ENCODE assay signal across 9 cellular contexts in genomic region chr3:183085634-183086390, GRCh38. TPM values are rescaled to one million over a fixed set of nuclear protein-coding genes. Genes with fewer than 3 reads are reported as not detected.
DNase-seq lines count a peak whose midpoint lies in the region; ATAC-seq, FAIRE-seq and TF ChIP-seq lines count a peak whose summit lies in the region.
"Had no signal": no experiment of that assay in that cellular context is flagged by ENCODE, and none has a peak within 500 bp of the region (broad histone marks: within the 10 kb centered on the region; RNA-seq: fewer than 3 reads in every experiment).

No MANE protein-coding gene starts in this region.

- no peaks in the 10 kb centered on the region for H3K9me3 Mint-ChIP-seq in neural progenitor cell
- H3K9me3 Mint-ChIP-seq: central memory CD8-positive, alpha-beta T cell had no signal

- H3K4me1 ChIP-seq in KMS-11 (ENCODE audit: low read depth, poor library complexity, severe bottlenecking) (no peaks in the 10 kb centered on the region), GM12878 (ENCODE audit: control insufficient read depth, insufficient read depth, low read length) (no peaks in the 10 kb centered on the region), neural progenitor cell (no peaks in the 10 kb centered on the region)

- RAD21 ChIA-PET in GM12878 (lab: Charles Lee; ENCODE audit: unreplicated experiment), result interaction anchor here (0.8 to 1.4 kb wide), 4 partner anchors 13 to 473 kb away, joined by 3 to 7 read pairs (median 4); partner anchors contain the start of gene MCCC1

- H3K4me3 ChIP-seq in KMS-11 (IDR thresholded peaks at IDR 0.05; ENCODE audit: insufficient read depth, low read depth, low read length) (no peak overlapping the region), GM12878 (no peak overlapping the region), neural progenitor cell (no peak overlapping the region)

- H3K36me3 ChIP-seq in KMS-11 (ENCODE audit: insufficient read depth) (peaks cover 6% of the 10 kb centered on the region; the same call in 1 of the 2 replicates), GM12878 (ENCODE audit: control insufficient read depth in 2 of 2, insufficient read depth in 2 of 2, low read length in 1 of 2) (peaks cover 6 to 30% of the 10 kb centered on the region in 2 experiments), neural progenitor cell (peaks cover 4% of the 10 kb centered on the region)

- no peak overlapping the region for H3K9ac ChIP-seq in KMS-11
- no peak overlapping the region for H3K9ac ChIP-seq in GM12878 (ENCODE audit: control insufficient read depth, insufficient read depth, low read length)
- H3K9ac ChIP-seq in neural progenitor cell, result no peak overlapping the region

- peak; percentile 54 for ATAC-seq in GM12878
- no peak for ATAC-seq in GM21515 (IDR thresholded peaks at IDR 0.05; ENCODE audit: unreplicated experiment)
- ATAC-seq in HG02759 (IDR thresholded peaks at IDR 0.05; ENCODE audit: unreplicated experiment), result no peak
- ATAC-seq in GM21423 (IDR thresholded peaks at IDR 0.05; ENCODE audit: unreplicated experiment), result no peak

- H3K27ac ChIP-seq in KMS-11, result no peak overlapping the region
- no peak overlapping the region for H3K27ac ChIP-seq in GM12878 (ENCODE audit: control insufficient read depth, insufficient read depth)
- no peak overlapping the region for H3K27ac ChIP-seq in neural progenitor cell

- 79% methylated on average over 9 of the region's 9 CpGs for WGBS in GM12878 (ENCODE audit: insufficient coverage, insufficient replicate concordance, low lambda C conversion rate, missing lambda C conversion rate)

- CTCF ChIA-PET in GM12878 (lab: Yijun Ruan, JAX), result interaction anchor here (0.6 to 6.9 kb wide), 34 partner anchors 8 to 371 kb away, joined by 3 to 79 read pairs (median 4); partner anchors contain the start of gene MCCC1

- peaks cover 3% of the 10 kb centered on the region for H3K9me3 ChIP-seq in GM12878 (replicated peaks; ENCODE audit: control insufficient read depth, insufficient read depth, low read length)
- peaks cover 1% of the 10 kb centered on the region for H3K9me3 ChIP-seq in neural progenitor cell (ENCODE audit: low read depth)

- H2AFZ ChIP-seq in KMS-11 (ENCODE audit: low read depth), result no peak overlapping the region
- H2AFZ ChIP-seq in GM12878 (ENCODE audit: control insufficient read depth, low read depth, low read length), result no peak overlapping the region
- H2AFZ ChIP-seq in neural progenitor cell (replicated peaks), result no peak overlapping the region

- TF ChIP-seq POLR2A in GM12878 (IDR thresholded peaks at IDR 0.05; ENCODE audit: low read depth, low read length), result no peak

- in situ Hi-C loops in GM12878 (cut with MboI), result no loop called here

- no peaks in the 10 kb centered on the region for H3K4me1 Mint-ChIP-seq in neural progenitor cell

- H4K20me1 ChIP-seq in KMS-11 (ENCODE audit: insufficient read depth) (no peaks in the 10 kb centered on the region), GM12878 (ENCODE audit: control insufficient read depth, insufficient read depth) (no peaks in the 10 kb centered on the region), neural progenitor cell (ENCODE audit: low read depth) (no peaks in the 10 kb centered on the region)

- H3K36me3 Mint-ChIP-seq in neural progenitor cell, result peaks cover 33% of the 10 kb centered on the region

- H3K79me2 ChIP-seq in KMS-11 (ENCODE audit: insufficient read depth, low read depth), result no peaks in the 10 kb centered on the region
- no peaks in the 10 kb centered on the region for H3K79me2 ChIP-seq in GM12878 (ENCODE audit: control insufficient read depth, insufficient read depth, low read length)
- H3K79me2 ChIP-seq in neural progenitor cell (ENCODE audit: low read depth), result no peaks in the 10 kb centered on the region

- peak; percentile 70 for TF ChIP-seq CTCF in KMS-11 (conservative IDR thresholded peaks at IDR 0.05; ENCODE audit: low read depth, low read length)
- peak; percentile 26 to 50 (median 36); a peak in 5 of 6 replicates for TF ChIP-seq CTCF in GM12878 (IDR thresholded peaks at IDR 0.05 in 2 of 3, conservative IDR thresholded peaks at IDR 0.05 in 1 of 3; ENCODE audit: control insufficient read depth in 2 of 3, extremely low read depth in 1 of 3, insufficient read depth in 1 of 3, low read depth in 3 of 3, low read length in 3 of 3)
- peak; percentile 68 for TF ChIP-seq CTCF in neural progenitor cell (IDR thresholded peaks at IDR 0.05)

- TF ChIP-seq EP300 in GM12878 (IDR thresholded peaks at IDR 0.05; ENCODE audit: borderline replicate concordance in 1 of 2, control insufficient read depth in 1 of 2, low read depth in 2 of 2, low read length in 2 of 2), result no peak

- H3F3A ChIP-seq in neural progenitor cell (ENCODE audit: low read depth), result no peaks in the 10 kb centered on the region

- POLR2A ChIA-PET in GM12878 (lab: Charles Lee), result interaction anchor here (0.6 to 0.7 kb wide), 2 partner anchors 12 to 13 kb away, joined by 3 read pairs; no protein-coding TSS in a partner anchor

- H3K4me2 ChIP-seq in KMS-11, result no peak overlapping the region
- H3K4me2 ChIP-seq in GM12878 (ENCODE audit: control insufficient read depth, insufficient read depth), result no peak overlapping the region
- H3K4me2 ChIP-seq in neural progenitor cell, result no peak overlapping the region

- intact Hi-C loops in GM12878 (cut with micrococcal nuclease; ENCODE audit: unreplicated experiment), result no loop called here

- no peak overlapping the region for H3K4me3 Mint-ChIP-seq in neural progenitor cell
- H3K4me3 Mint-ChIP-seq: central memory CD8-positive, alpha-beta T cell had no signal

- no peak for FAIRE-seq in GM12878 (lab: Jason Lieb, UNC)

- H3K27me3 Mint-ChIP-seq in neural progenitor cell (ENCODE audit: insufficient read depth, low read depth), result no peaks in the 10 kb centered on the region
- H3K27me3 Mint-ChIP-seq: central memory CD8-positive, alpha-beta T cell had no signal

- peak; percentile 23; the same call in 1 of the 2 replicates for TF ChIP-seq RAD21 in GM12878 (IDR thresholded peaks at IDR 0.05; ENCODE audit: insufficient read depth, low read depth, low read length)

- SMC1A ChIA-PET in GM12878 (lab: Charles Lee; ENCODE audit: uncharacterized antibody, unreplicated experiment), result interaction anchor here (0.8 to 1.3 kb wide), 8 partner anchors 13 to 372 kb away, joined by 3 to 6 read pairs (median 4); partner anchors contain the start of gene MCCC1

- BruUV-seq in GM12878 (replicated peaks; lab: Mats Ljungman, UMichigan), result no TSS peak

- DNase-seq in NCI-H1105 treated with DMSO at 0.1 percent for 48 hours (lab: John Stamatoyannopoulos, UW) (peak; percentile 14), NCI-H1105 (lab: John Stamatoyannopoulos, UW) (no peak), GM12878 (ENCODE audit: low read depth, low spot score) (no peak), neural progenitor cell (ENCODE audit: low spot score) (peak; percentile 78)

- H3K27me3 ChIP-seq in KMS-11 (ENCODE audit: insufficient read depth, low read depth) (no peaks in the 10 kb centered on the region), GM12878 (replicated peaks in 1 of 2; ENCODE audit: control insufficient read depth in 2 of 2, insufficient read depth in 2 of 2, low read length in 1 of 2) (no peaks in the 10 kb centered on the region), neural progenitor cell (no peaks in the 10 kb centered on the region)

- no peak overlapping the region for H3K27ac Mint-ChIP-seq in neural progenitor cell

TF ChIP-seq in GM12878, 131 proteins besides CTCF, POLR2A, EP300 and RAD21:
- peak; percentile 30; the same call in 1 of the 2 replicates for TF ChIP-seq YY1 (IDR thresholded peaks at IDR 0.05; ENCODE audit: low read depth, low read length)
- TF ChIP-seq PBX3 (IDR thresholded peaks at IDR 0.05; ENCODE audit: insufficient replicate concordance, low read depth, low read length), result no peak

RNA-seq across cellular contexts. Expression of gene MCCC1, which starts 13.5 kb away (rescaled TPM):
- total RNA-seq in GM12878 (2013; cell fraction: nucleolus; rRNA removed), result 94.9 and 97.3 TPM in 2 replicates
- 43.9 and 47.7 TPM in 2 replicates for total RNA-seq in GM12878 (2014; rRNA removed)
- 52.1 and 52.8 TPM in 2 replicates for total RNA-seq in GM12878 (2014; rRNA removed; fragmentation: Illumina TruSeq; extraction: Trizol)
- total RNA-seq in GM12878 (2021), result 40.0 and 41.9 TPM in 2 replicates
- 32.9 TPM for polyA plus RNA-seq in GM12878 (2011; ENCODE audit: low read depth)
- 62.6 and 68.3 TPM in 2 replicates for polyA plus RNA-seq in GM12878 (2011; rRNA removed)
- 42.3 and 43.2 TPM in 2 replicates for polyA plus RNA-seq in GM12878 (2011; cell fraction: cytosol; rRNA removed)
- polyA plus RNA-seq in GM12878 (2011; cell fraction: nucleus; rRNA removed), result 66.7 and 76.5 TPM in 2 replicates
- 35.5 and 38.9 TPM in 2 replicates for polyA plus RNA-seq in GM12878 (2012)
- polyA plus RNA-seq in GM12878 (2014; fragmentation: Illumina TruSeq; extraction: Trizol), result 46.3 and 52.3 TPM in 2 replicates
- polyA plus RNA-seq in GM12878 (2014; fragmentation: Nextera tagmentation; extraction: Ambion mirVana), result 10 to 100 TPM; 35.0 to 38.7 TPM
- polyA plus RNA-seq in GM12878 (2014; rRNA removed), result 39.8 and 41.3 TPM in 2 replicates
- 10 to 100 TPM; 61.8 to 71.7 TPM for polyA plus RNA-seq in GM12878 (2016; fragmentation: Nextera tagmentation; extraction: Ambion mirVana)
- polyA minus RNA-seq in GM12878 (2011; rRNA and poly(A)+ RNA removed), result 61.5 and 63.8 TPM in 2 replicates
- 22.0 and 33.5 TPM in 2 replicates for polyA minus RNA-seq in GM12878 (2011; cell fraction: cytosol; rRNA and poly(A)+ RNA removed)
- polyA minus RNA-seq in GM12878 (2011; cell fraction: nucleus; rRNA and poly(A)+ RNA removed), result 49.7 and 64.7 TPM in 2 replicates
- 29.9 and 34.9 TPM in 2 replicates for total RNA-seq in neural progenitor cell (ENCODE audit: low replicate concordance)

Comparison
In these comparisons a context has a peak if more than half of its experiments do, and no peak if none do; other contexts are left out.
1. DNase-seq: peak in NCI-H1105 treated with DMSO at 0.1 percent for 48 hours (single experiment) and neural progenitor cell (single experiment); none in NCI-H1105 (single experiment) and GM12878 (single experiment).
2. Peak in every context shown above with its lines, with median percentiles within 50 percentile points of each other: CTCF ChIP-seq.